Comparison of ENCODE assay signal across 9 cellular contexts in the genomic region with DNA sequence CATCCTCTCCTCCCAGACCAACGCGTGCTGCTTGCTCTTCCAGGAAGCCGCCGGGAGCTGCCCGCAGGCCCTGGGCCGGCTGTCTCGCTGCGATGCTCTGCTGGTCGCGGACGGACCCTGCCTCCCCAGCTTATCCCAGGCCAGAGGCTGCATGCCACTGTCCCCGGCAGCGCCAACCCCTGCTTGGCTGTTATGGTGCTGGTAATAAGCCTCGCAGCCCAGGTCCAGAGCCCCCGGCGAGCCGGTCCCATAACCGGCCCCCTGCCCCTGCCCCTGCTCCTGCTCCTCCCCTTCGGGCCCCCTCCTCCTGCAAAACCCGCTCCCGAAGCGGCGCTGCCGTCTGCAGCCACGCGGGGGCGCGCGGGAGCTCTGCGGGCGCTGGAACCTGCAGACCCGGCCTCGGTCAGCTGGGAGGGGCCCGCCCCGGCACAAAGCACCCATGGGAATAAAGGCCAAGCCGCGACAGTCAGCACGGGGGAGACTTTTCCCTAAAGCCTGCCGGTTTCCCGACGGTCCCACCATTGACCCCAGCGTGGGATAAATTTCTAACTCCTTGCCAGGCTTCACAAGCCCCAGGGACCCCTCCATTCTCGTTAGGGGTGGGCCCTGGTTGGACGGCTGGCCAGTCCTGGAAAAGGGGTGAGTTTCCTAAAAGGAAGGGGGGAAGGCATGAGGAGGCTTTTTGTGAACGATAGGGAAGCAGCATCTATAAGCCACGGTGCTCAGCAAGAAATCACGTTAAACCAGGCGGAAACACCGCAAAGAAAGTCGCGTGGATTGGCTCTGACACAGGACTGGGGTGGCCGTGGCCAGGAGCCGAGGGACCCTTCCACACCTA. TPM values are rescaled to one million over a fixed set of nuclear protein-coding genes. Genes with fewer than 3 reads are reported as not detected.
DNase-seq lines count a peak whose midpoint lies in the region; ATAC-seq and TF ChIP-seq lines count a peak whose summit lies in the region.
"Had no signal": no experiment of that assay in that cellular context is flagged by ENCODE, and none has a peak within 500 bp of the region (broad histone marks: within the 10 kb centered on the region; RNA-seq: fewer than 3 reads in every experiment).

No MANE protein-coding gene starts in this region.

- peak overlapping the region in 1 of 4 donors; percentile 42 for H3K4me3 ChIP-seq in gastrocnemius medialis

- H3K27me3 ChIP-seq in gastrocnemius medialis = peaks cover 43 to 60% (median 47%) of the 10 kb centered on the region in 3 donors

- intact Hi-C loops in gastrocnemius medialis (cut with DNase I; ENCODE audit: low total_unique reads) = loop anchor here (1.0 kb wide), 1 partner anchor 249 kb away; no protein-coding TSS in a partner anchor

- no peak overlapping the region for H3K27ac ChIP-seq in gastrocnemius medialis

- in situ Hi-C loops in gastrocnemius medialis (cut with MboI; ENCODE audit: low sequenced_read_pairs in 4 of 4) = no loop called here

- H3K4me1 ChIP-seq in gastrocnemius medialis = peaks cover 0 to 5% of the 10 kb centered on the region in 2 donors

- H3K36me3 ChIP-seq in gastrocnemius medialis = no peaks in the 10 kb centered on the region

- H3K9me3 ChIP-seq in gastrocnemius medialis = no peaks in the 10 kb centered on the region

- ATAC-seq in gastrocnemius medialis = peak; percentile 58 to 65
- ATAC-seq in GM19467 (IDR thresholded peaks at IDR 0.05; ENCODE audit: unreplicated experiment) = no peak

- DNase-seq in GF-D8 (lab: John Stamatoyannopoulos, UW) (peak; percentile 2), NCI-H1436 treated with DMSO at 0.1 percent for 48 hours (lab: John Stamatoyannopoulos, UW) (peak; percentile 39), T-helper 9 cell (peak; percentile 68), astrocyte of the hippocampus (ENCODE audit: low read depth, low spot score) (peak; percentile 86), iPS DF 19.7 (ENCODE audit: low read depth, low spot score) (peak; percentile 17), gastrocnemius medialis (peak; percentile 16 to 23), NCI-H2029 (lab: John Stamatoyannopoulos, UW) (no peak)

- no peak for TF ChIP-seq POLR2A in gastrocnemius medialis (IDR thresholded peaks at IDR 0.05)

- TF ChIP-seq CTCF in gastrocnemius medialis (IDR thresholded peaks at IDR 0.05 in 4 of 5, conservative IDR thresholded peaks at IDR 0.05 in 1 of 5) = peak; percentile 78 to 98 (median 82)

RNA-seq across cellular contexts. Expression of a gene that starts 11.2 kb away (rescaled TPM):
- total RNA-seq in gastrocnemius medialis = not detected
- total RNA-seq: glomerular endothelial cell had no signal

RNA-seq across cellular contexts. Expression of a gene that starts 36.0 kb away (rescaled TPM):
- total RNA-seq in gastrocnemius medialis = 1 to 10 TPM in 1 of 4 donors, under 1 TPM in 2, not detected in 1; 0.13 to 1.1 (median 0.42) TPM

RNA-seq across cellular contexts. Expression of a gene that starts 54.9 kb away (rescaled TPM):
- total RNA-seq in gastrocnemius medialis = under 1 TPM in 3 of 4 donors, not detected in 1; 0.18 to 0.94 (median 0.49) TPM
